In the genomic region with DNA sequence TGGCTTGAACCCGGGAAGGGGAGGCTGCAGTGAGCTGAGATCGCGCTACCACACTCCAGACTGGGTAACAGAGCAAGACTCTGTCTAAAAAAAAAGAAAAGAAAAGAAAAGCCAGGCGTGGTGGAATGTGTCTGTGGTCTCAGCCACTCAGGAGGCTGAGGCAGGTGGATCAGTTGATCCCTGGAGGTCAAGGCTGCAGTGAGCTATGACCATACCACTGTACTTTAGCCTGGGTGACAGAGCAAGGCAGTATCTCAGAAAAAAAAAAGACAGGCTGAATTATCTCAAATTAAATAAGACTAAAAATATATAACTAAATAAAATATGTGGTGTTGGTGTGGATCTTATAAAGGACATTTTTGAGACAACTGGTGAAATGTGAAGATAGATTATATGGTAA, we compare ENCODE assay signal across 23 cellular contexts. TPM values are rescaled to one million over a fixed set of nuclear protein-coding genes. Genes with fewer than 3 reads are reported as not detected.
DNase-seq lines count a peak whose midpoint lies in the region; ATAC-seq and TF ChIP-seq lines count a peak whose summit lies in the region.
"Had no signal": no experiment of that assay in that cellular context is flagged by ENCODE, and none has a peak within 500 bp of the region (broad histone marks: within the 10 kb centered on the region; RNA-seq: fewer than 3 reads in every experiment).

No MANE protein-coding gene starts in this region.

- no peak for TF ChIP-seq CTCF in Caco-2 (IDR thresholded peaks at IDR 0.05; ENCODE audit: insufficient read depth in 1 of 2, low read depth in 1 of 2, low read length in 1 of 2, severe bottlenecking in 1 of 2, unreplicated experiment in 1 of 2)
- TF ChIP-seq CTCF in prostate gland (IDR thresholded peaks at IDR 0.05) = no peak
- TF ChIP-seq CTCF in foreskin keratinocyte (conservative IDR thresholded peaks at IDR 0.05) = no peak

- no peak for ATAC-seq in activated T-cell treated with anti-CD3 and anti-CD28 coated beads, Interleukin-2, amount 50 U/mL, for 72 hours (replicated peaks in 1 of 2)
- no peak for ATAC-seq in central memory CD8-positive, alpha-beta T cell (replicated peaks; ENCODE audit: extremely low read depth, poor library complexity, severe bottlenecking)
- no peak for ATAC-seq in foreskin keratinocyte
- ATAC-seq: GM12878, HCT116, PC-3 had no signal

- no peaks in the 10 kb centered on the region for H3K4me1 Mint-ChIP-seq in activated T-cell treated with anti-CD3 and anti-CD28 coated beads, Interleukin-2, amount 50 U/mL, for 72 hours (ENCODE audit: low read depth)
- no peaks in the 10 kb centered on the region for H3K4me1 Mint-ChIP-seq in Caco-2 (ENCODE audit: low read depth, unreplicated experiment)
- H3K4me1 Mint-ChIP-seq in central memory CD8-positive, alpha-beta T cell = peaks cover 18% of the 10 kb centered on the region

- peaks cover 1% of the 10 kb centered on the region; the same call in 1 of the 2 replicates for H3K36me3 ChIP-seq in Caco-2 (ENCODE audit: control insufficient read depth, insufficient read depth, low read length)
- H3K36me3 ChIP-seq in prostate gland = no peaks in the 10 kb centered on the region

- WGBS in prostate gland = 89% methylated on average over 4 of the region's 4 CpGs

- no peak overlapping the region for H3K4me3 Mint-ChIP-seq in activated T-cell treated with anti-CD3 and anti-CD28 coated beads, Interleukin-2, amount 50 U/mL, for 72 hours
- H3K4me3 Mint-ChIP-seq in Caco-2 (ENCODE audit: unreplicated experiment) = no peak overlapping the region
- H3K4me3 Mint-ChIP-seq in central memory CD8-positive, alpha-beta T cell = no peak overlapping the region
- H3K4me3 Mint-ChIP-seq: CD4-positive, alpha-beta T cell had no signal

- BruUV-seq in Caco-2 (replicated peaks; lab: Mats Ljungman, UMichigan) = no TSS peak

- H3K4me1 ChIP-seq in Caco-2 (no peaks in the 10 kb centered on the region), prostate gland (replicated peaks) (no peaks in the 10 kb centered on the region), foreskin keratinocyte (no peaks in the 10 kb centered on the region)

- CTCF ChIA-PET in Caco-2 (lab: Charles Lee) = no interaction called here

- peaks cover 6 to 15% of the 10 kb centered on the region in 2 donors for H3K36me3 Mint-ChIP-seq in activated T-cell treated with anti-CD3 and anti-CD28 coated beads, Interleukin-2, amount 50 U/mL, for 72 hours (ENCODE audit: insufficient read depth in 2 of 2)
- H3K36me3 Mint-ChIP-seq in Caco-2 (ENCODE audit: insufficient read depth, unreplicated experiment) = peaks cover 63% of the 10 kb centered on the region
- peaks cover 30% of the 10 kb centered on the region for H3K36me3 Mint-ChIP-seq in central memory CD8-positive, alpha-beta T cell (ENCODE audit: insufficient read depth)

- no peaks in the 10 kb centered on the region for H3K27me3 Mint-ChIP-seq in activated T-cell treated with anti-CD3 and anti-CD28 coated beads, Interleukin-2, amount 50 U/mL, for 72 hours (ENCODE audit: low read depth)
- no peaks in the 10 kb centered on the region for H3K27me3 Mint-ChIP-seq in Caco-2 (ENCODE audit: insufficient read depth, unreplicated experiment)
- no peaks in the 10 kb centered on the region for H3K27me3 Mint-ChIP-seq in central memory CD8-positive, alpha-beta T cell
- H3K27me3 Mint-ChIP-seq: CD4-positive, alpha-beta T cell had no signal

- no peak for DNase-seq in activated T-cell treated with anti-CD3 and anti-CD28 coated beads, Interleukin-2, amount 50 U/mL, for 72 hours
- no peak for DNase-seq in activated T-cell treated with anti-CD3 and anti-CD28 coated beads, Interleukin-2, amount 50 U/mL, for 48 hours
- DNase-seq in Caco-2 (no peak), myocyte (ENCODE audit: low read depth) (peak; percentile 26), prostate gland (ENCODE audit: low spot score) (no peak), caudate nucleus (lab: John Stamatoyannopoulos, UW) (no peak), foreskin keratinocyte (no peak)
- no peak for DNase-seq in central memory CD8-positive, alpha-beta T cell (ENCODE audit: low spot score in 2 of 2)
- DNase-seq: Calu3; CD4-positive, alpha-beta T cell; DMS53; EL; GOT3; KG1; MV-4-11; NCI-H1694 treated with DMSO at 0.1 percent for 48 hours; NCI-H510A; NCI-H774; PC-3; RPMI8226; SHP77 treated with DMSO at 0.1 percent for 48 hours had no signal

- peak overlapping the region; percentile 22 for H3K27ac Mint-ChIP-seq in activated T-cell treated with anti-CD3 and anti-CD28 coated beads, Interleukin-2, amount 50 U/mL, for 72 hours
- H3K27ac Mint-ChIP-seq in Caco-2 (ENCODE audit: unreplicated experiment) = peak overlapping the region; percentile 59
- H3K27ac Mint-ChIP-seq in central memory CD8-positive, alpha-beta T cell (ENCODE audit: low read depth) = peak overlapping the region; percentile 25

- H3K4me3 ChIP-seq in Caco-2 (ENCODE audit: low read depth, low read length) = no peak overlapping the region
- no peak overlapping the region for H3K4me3 ChIP-seq in prostate gland
- H3K4me3 ChIP-seq: GM12878 had no signal

- intact Hi-C loops in Caco-2 (cut with micrococcal nuclease; ENCODE audit: unreplicated experiment) (no loop called here), prostate gland (cut with DNase I) (no loop called here)

- POLR2A ChIA-PET in Caco-2 (lab: Charles Lee) = no interaction called here

- no peaks in the 10 kb centered on the region for H3K9me3 Mint-ChIP-seq in activated T-cell treated with anti-CD3 and anti-CD28 coated beads, Interleukin-2, amount 50 U/mL, for 72 hours
- no peaks in the 10 kb centered on the region for H3K9me3 Mint-ChIP-seq in Caco-2 (ENCODE audit: unreplicated experiment)
- no peaks in the 10 kb centered on the region for H3K9me3 Mint-ChIP-seq in central memory CD8-positive, alpha-beta T cell
- H3K9me3 Mint-ChIP-seq: CD4-positive, alpha-beta T cell had no signal

- no peaks in the 10 kb centered on the region for H3K27me3 ChIP-seq in Caco-2 (replicated peaks; ENCODE audit: control insufficient read depth, insufficient read depth, low read length)
- H3K27me3 ChIP-seq in prostate gland (replicated peaks; ENCODE audit: insufficient read depth) = no peaks in the 10 kb centered on the region
- H3K27me3 ChIP-seq in foreskin keratinocyte = no peaks in the 10 kb centered on the region

- H3K27ac ChIP-seq in prostate gland (no peak overlapping the region), caudate nucleus (ENCODE audit: low read depth, low read length) (no peak overlapping the region), foreskin keratinocyte (no peak overlapping the region)

- H3K9me3 ChIP-seq in Caco-2 (no peaks in the 10 kb centered on the region), prostate gland (no peaks in the 10 kb centered on the region)

- TF ChIP-seq POLR2A in prostate gland (IDR thresholded peaks at IDR 0.05) = no peak

RNA-seq across cellular contexts. Expression of gene SMARCC1, which starts 20.6 kb away (rescaled TPM):
- 100 to 1,000 TPM in 1 of 2 donors, 10 to 100 TPM in 1; 98.0 to 118 TPM for total RNA-seq in activated T-cell treated with anti-CD3 and anti-CD28 coated beads, Interleukin-2, amount 50 U/mL, for 72 hours
- 128 and 139 TPM in 2 replicates for total RNA-seq in Caco-2 (2022)
- total RNA-seq in myocyte = 41.5 and 47.6 TPM in 2 replicates
- 29.4 TPM for polyA plus RNA-seq in myocyte (2012)
- total RNA-seq in prostate gland = 10 to 100 TPM; 49.9 to 58.7 TPM
- 59.6 and 62.7 TPM in 2 replicates for total RNA-seq in foreskin keratinocyte
- 15.9 and 18.8 TPM in 2 replicates for polyA plus RNA-seq in foreskin keratinocyte

RNA-seq across cellular contexts. Expression of gene DHX30, which starts 41.9 kb away (rescaled TPM):
- total RNA-seq in activated T-cell treated with anti-CD3 and anti-CD28 coated beads, Interleukin-2, amount 50 U/mL, for 72 hours = 10 to 100 TPM; 71.1 to 82.8 TPM
- total RNA-seq in Caco-2 (2022) (71.8 and 75.7 TPM in 2 replicates), myocyte (87.6 and 90.2 TPM in 2 replicates), prostate gland (100 to 1,000 TPM in 1 of 2 donors, 10 to 100 TPM in 1; 72.9 to 107 TPM), foreskin keratinocyte (58.9 and 63.2 TPM in 2 replicates)
- 53.7 TPM for polyA plus RNA-seq in myocyte (2012)
- 35.5 and 42.0 TPM in 2 replicates for polyA plus RNA-seq in foreskin keratinocyte
